8 cellular contexts compared by ENCODE assay signal in genomic region chr2:163155279-163155883, GRCh38.
A peak's percentile ranks its signal among the peaks of the same experiment; 100 is the strongest.
DNase-seq lines count a peak whose midpoint lies in the region; ATAC-seq, FAIRE-seq and TF ChIP-seq lines count a peak whose summit lies in the region.

No MANE protein-coding gene starts in this region.

- SMC1A ChIA-PET in GM12878 (lab: Charles Lee; ENCODE audit: uncharacterized antibody, unreplicated experiment) = no interaction called here

- no peak overlapping the region for H3K4me3 ChIP-seq in AG10803 (ENCODE audit: low read length)
- no peak overlapping the region for H3K4me3 ChIP-seq in GM12878
- H3K4me3 ChIP-seq in liver (ENCODE audit: low read depth in 1 of 3, low read length in 3 of 3) = no peak overlapping the region

- in situ Hi-C loops in GM12878 (cut with MboI) = no loop called here

- POLR2A ChIA-PET in GM12878 (lab: Charles Lee) = no interaction called here

- H3K79me2 ChIP-seq in GM12878 (ENCODE audit: control insufficient read depth, insufficient read depth, low read length) = no peaks in the 10 kb centered on the region

- H3K4me1 ChIP-seq in GM12878 (ENCODE audit: control insufficient read depth, insufficient read depth, low read length) (no peaks in the 10 kb centered on the region), liver (ENCODE audit: control insufficient read depth in 4 of 4, insufficient read depth in 4 of 4, low read length in 3 of 4) (no peaks in the 10 kb centered on the region)

- FAIRE-seq in GM12878 (lab: Jason Lieb, UNC) = peak; percentile 65

- WGBS in GM12878 (ENCODE audit: insufficient coverage, insufficient replicate concordance, low lambda C conversion rate, missing lambda C conversion rate) = 0% methylated on average over 3 of the region's 3 CpGs
- 22% methylated on average over 3 of the region's 3 CpGs for WGBS in liver

- RAD21 ChIA-PET in GM12878 (lab: Charles Lee; ENCODE audit: unreplicated experiment) = interaction anchor here (1.1 kb wide), 1 partner anchor 26 kb away, joined by 3 read pairs; no protein-coding TSS in a partner anchor

- H3K9ac ChIP-seq in GM12878 (ENCODE audit: control insufficient read depth, insufficient read depth, low read length) = no peak overlapping the region
- no peak overlapping the region for H3K9ac ChIP-seq in liver (ENCODE audit: low read depth in 1 of 2, low read length in 2 of 2)

- no peak for TF ChIP-seq POLR2A in GM12878 (IDR thresholded peaks at IDR 0.05; ENCODE audit: low read depth, low read length)

- no peaks in the 10 kb centered on the region for H4K20me1 ChIP-seq in GM12878 (ENCODE audit: control insufficient read depth, insufficient read depth)

- intact Hi-C loops in GM12878 (cut with micrococcal nuclease; ENCODE audit: unreplicated experiment) = loop anchor here (10.0 kb wide), 1 partner anchor 1379 kb away; no protein-coding TSS in a partner anchor

- TF ChIP-seq RAD21 in GM12878 (IDR thresholded peaks at IDR 0.05; ENCODE audit: insufficient read depth, low read depth, low read length) (peak; percentile 56), liver (IDR thresholded peaks at IDR 0.05) (peak; percentile 78 to 86)

- peak; percentile 71 for ATAC-seq in GM18508 (IDR thresholded peaks at IDR 0.05; ENCODE audit: insufficient read depth, unreplicated experiment)
- peak; percentile 89 for ATAC-seq in HG02970 (IDR thresholded peaks at IDR 0.05; ENCODE audit: low FRiP score, unreplicated experiment)
- peak; percentile 84 for ATAC-seq in GM12878

- peak; percentile 23 for DNase-seq in AG10803 (ENCODE audit: low read depth)
- peak; percentile 49 for DNase-seq in NCI-H2029 treated with DMSO at 0.1 percent for 48 hours (lab: John Stamatoyannopoulos, UW)
- peak; percentile 3 for DNase-seq in GM12878 (ENCODE audit: low read depth, low spot score)
- DNase-seq in UCSD-AML1 (lab: John Stamatoyannopoulos, UW; ENCODE audit: unreplicated experiment) = no peak
- no peak for DNase-seq in activated CD4-positive, alpha-beta T cell treated with anti-CD3 and anti-CD28 coated beads for 48 hours

- no peak overlapping the region for H3K4me2 ChIP-seq in GM12878 (ENCODE audit: control insufficient read depth, insufficient read depth)

- peak; percentile 69 for TF ChIP-seq CTCF in AG10803 (conservative IDR thresholded peaks at IDR 0.05; ENCODE audit: low read length)
- TF ChIP-seq CTCF in GM12878 (IDR thresholded peaks at IDR 0.05 in 2 of 3, conservative IDR thresholded peaks at IDR 0.05 in 1 of 3; ENCODE audit: control insufficient read depth in 2 of 3, extremely low read depth in 1 of 3, insufficient read depth in 1 of 3, low read depth in 3 of 3, low read length in 3 of 3) = peak; percentile 32 to 57 (median 55); a peak in 5 of 6 replicates
- peak; percentile 57 for TF ChIP-seq CTCF in liver (IDR thresholded peaks at IDR 0.05; ENCODE audit: low read depth, low read length, missing input control)

- H3K27me3 ChIP-seq in GM12878 (replicated peaks in 1 of 2; ENCODE audit: control insufficient read depth in 2 of 2, insufficient read depth in 2 of 2, low read length in 1 of 2) (no peaks in the 10 kb centered on the region), liver (ENCODE audit: control insufficient read depth in 4 of 4, insufficient read depth in 4 of 4, low read length in 3 of 4) (no peaks in the 10 kb centered on the region)

- TF ChIP-seq EP300 in GM12878 (IDR thresholded peaks at IDR 0.05; ENCODE audit: borderline replicate concordance in 1 of 2, control insufficient read depth in 1 of 2, low read depth in 2 of 2, low read length in 2 of 2) = no peak

- H3K36me3 ChIP-seq in GM12878 (ENCODE audit: control insufficient read depth in 2 of 2, insufficient read depth in 2 of 2, low read length in 1 of 2) (no peaks in the 10 kb centered on the region), liver (ENCODE audit: control insufficient read depth in 4 of 4, insufficient read depth in 3 of 4, low read depth in 1 of 4, low read length in 3 of 4) (no peaks in the 10 kb centered on the region)

- H3K9me3 ChIP-seq in GM12878 (replicated peaks; ENCODE audit: control insufficient read depth, insufficient read depth, low read length) (no peaks in the 10 kb centered on the region), liver (ENCODE audit: control insufficient read depth in 4 of 4, low read length in 3 of 4) (no peaks in the 10 kb centered on the region)

- H2AFZ ChIP-seq in GM12878 (ENCODE audit: control insufficient read depth, low read depth, low read length) = no peak overlapping the region

- H3K27ac ChIP-seq in GM12878 (ENCODE audit: control insufficient read depth, insufficient read depth) (no peak overlapping the region), liver (ENCODE audit: low read depth in 1 of 2, low read length in 2 of 2) (no peak overlapping the region)

- no TSS peak for BruUV-seq in GM12878 (replicated peaks; lab: Mats Ljungman, UMichigan)

- CTCF ChIA-PET in GM12878 (lab: Yijun Ruan, JAX) = interaction anchor here (1.0 to 7.3 kb wide), 5 partner anchors 10 to 103 kb away, joined by 3 to 48 read pairs (median 3); no protein-coding TSS in a partner anchor

TF ChIP-seq in GM12878, 131 proteins besides CTCF, POLR2A, EP300 and RAD21:
- peak; percentile 12; the same call in 1 of the 2 replicates for TF ChIP-seq SMC3 (IDR thresholded peaks at IDR 0.05; ENCODE audit: borderline replicate concordance, low read length)
- TF ChIP-seq, protein P1, sequence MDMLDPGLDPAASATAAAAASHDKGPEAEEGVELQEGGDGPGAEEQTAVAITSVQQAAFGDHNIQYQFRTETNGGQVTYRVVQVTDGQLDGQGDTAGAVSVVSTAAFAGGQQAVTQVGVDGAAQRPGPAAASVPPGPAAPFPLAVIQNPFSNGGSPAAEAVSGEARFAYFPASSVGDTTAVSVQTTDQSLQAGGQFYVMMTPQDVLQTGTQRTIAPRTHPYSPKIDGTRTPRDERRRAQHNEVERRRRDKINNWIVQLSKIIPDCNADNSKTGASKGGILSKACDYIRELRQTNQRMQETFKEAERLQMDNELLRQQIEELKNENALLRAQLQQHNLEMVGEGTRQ (IDR thresholded peaks at IDR 0.05; ENCODE audit: borderline replicate concordance, low read depth, low read length) = no peak

TF ChIP-seq in liver, 16 proteins besides CTCF, POLR2A, EP300 and RAD21:
- TF ChIP-seq HNF4G (IDR thresholded peaks at IDR 0.05) (no peak), JUND (IDR thresholded peaks at IDR 0.05) (no peak), GABPA (IDR thresholded peaks at IDR 0.05 in 1 of 2, conservative IDR thresholded peaks at IDR 0.05 in 1 of 2) (no peak), EGR1 (IDR thresholded peaks at IDR 0.05; ENCODE audit: low read depth in 2 of 2) (no peak), YY1 (IDR thresholded peaks at IDR 0.05) (no peak), FOXA2 (IDR thresholded peaks at IDR 0.05) (peak; percentile 76), SP1 (IDR thresholded peaks at IDR 0.05) (no peak), RXRA (IDR thresholded peaks at IDR 0.05) (no peak), FOXA1 (IDR thresholded peaks at IDR 0.05) (peak; percentile 9), NR2F2 (IDR thresholded peaks at IDR 0.05) (no peak)
- TF ChIP-seq, protein P2, sequence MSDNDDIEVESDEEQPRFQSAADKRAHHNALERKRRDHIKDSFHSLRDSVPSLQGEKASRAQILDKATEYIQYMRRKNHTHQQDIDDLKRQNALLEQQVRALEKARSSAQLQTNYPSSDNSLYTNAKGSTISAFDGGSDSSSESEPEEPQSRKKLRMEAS (IDR thresholded peaks at IDR 0.05) = no peak
- TF ChIP-seq, protein P3, sequence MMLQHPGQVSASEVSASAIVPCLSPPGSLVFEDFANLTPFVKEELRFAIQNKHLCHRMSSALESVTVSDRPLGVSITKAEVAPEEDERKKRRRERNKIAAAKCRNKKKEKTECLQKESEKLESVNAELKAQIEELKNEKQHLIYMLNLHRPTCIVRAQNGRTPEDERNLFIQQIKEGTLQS (IDR thresholded peaks at IDR 0.05) = no peak

Comparison
In these comparisons a context has a peak if more than half of its experiments do, and no peak if none do; other contexts are left out.
1. DNase-seq: peak in AG10803 (single experiment), NCI-H2029 treated with DMSO at 0.1 percent for 48 hours (single experiment) and GM12878 (single experiment); none in UCSD-AML1 (single experiment) and activated CD4-positive, alpha-beta T cell treated with anti-CD3 and anti-CD28 coated beads for 48 hours (single experiment).
2. Peak in every context shown above with its lines, with median percentiles within 50 percentile points of each other: CTCF ChIP-seq and ATAC-seq.